14 cellular contexts compared by ENCODE assay signal in the genomic region with DNA sequence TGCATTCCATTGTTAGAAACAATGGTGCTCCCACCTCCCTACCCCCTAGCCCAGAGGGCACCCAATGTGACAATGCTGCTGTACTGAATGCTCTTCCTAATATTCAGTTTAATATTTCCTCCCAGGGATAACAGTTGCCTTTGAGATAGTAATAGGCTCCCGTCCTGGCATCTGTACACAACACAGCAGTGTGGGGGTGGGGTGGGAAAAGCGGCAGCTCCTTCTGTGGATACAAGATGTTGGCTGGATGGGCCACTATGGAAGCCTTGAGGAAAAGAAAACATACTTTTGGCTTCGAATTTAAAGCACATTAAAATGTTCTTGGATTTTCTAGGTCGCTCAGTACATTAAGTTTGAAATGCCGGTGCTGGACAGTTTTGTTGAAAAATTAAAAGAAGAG. TPM values are rescaled to one million over a fixed set of nuclear protein-coding genes. Genes with fewer than 3 reads are reported as not detected.
DNase-seq lines count a peak whose midpoint lies in the region; ATAC-seq and TF ChIP-seq lines count a peak whose summit lies in the region.
"Had no signal": no experiment of that assay in that cellular context is flagged by ENCODE, and none has a peak within 500 bp of the region (broad histone marks: within the 10 kb centered on the region; RNA-seq: fewer than 3 reads in every experiment).

No MANE protein-coding gene starts in this region.

- no peaks in the 10 kb centered on the region for H3K27me3 ChIP-seq in dorsolateral prefrontal cortex
- no peaks in the 10 kb centered on the region for H3K27me3 ChIP-seq in liver (ENCODE audit: control insufficient read depth in 4 of 4, insufficient read depth in 4 of 4, low read length in 3 of 4)
- H3K27me3 ChIP-seq in tibial nerve: no peaks in the 10 kb centered on the region

- TF ChIP-seq RAD21 in liver (IDR thresholded peaks at IDR 0.05): no peak

- no peaks in the 10 kb centered on the region for H3K9me3 ChIP-seq in liver (ENCODE audit: control insufficient read depth in 4 of 4, low read length in 3 of 4)
- no peaks in the 10 kb centered on the region for H3K9me3 ChIP-seq in tibial nerve

- 69% methylated on average over 5 of the region's 5 CpGs for WGBS in liver
- 33 to 45% methylated on average over 5 of the region's 5 CpGs for WGBS in tibial nerve, 2 donors

- H3K27ac ChIP-seq in dorsolateral prefrontal cortex (peak overlapping the region in 57 of 59 donors; percentile 3 to 97 (median 72)), liver (ENCODE audit: low read depth in 1 of 2, low read length in 2 of 2) (peak overlapping the region; percentile 26 to 42), tibial nerve (peak overlapping the region in 3 of 4 donors; percentile 54 to 97 (median 96))
- H3K27ac ChIP-seq: SK-N-MC had no signal

- TF ChIP-seq EP300 in tibial nerve (IDR thresholded peaks at IDR 0.05): no peak

- intact Hi-C loops in dorsolateral prefrontal cortex (cut with DNase I): no loop called here

- H3K36me3 ChIP-seq in liver (ENCODE audit: control insufficient read depth in 4 of 4, insufficient read depth in 3 of 4, low read depth in 1 of 4, low read length in 3 of 4) (no peaks in the 10 kb centered on the region), tibial nerve (peaks cover 0 to 73% (median 0%) of the 10 kb centered on the region in 3 donors)

- TF ChIP-seq CTCF in dorsolateral prefrontal cortex (IDR thresholded peaks at IDR 0.05 in 54 of 56, conservative IDR thresholded peaks at IDR 0.05 in 2 of 56; ENCODE audit: low read depth in 1 of 56, partially characterized antibody in 56 of 56): no peak
- TF ChIP-seq CTCF in liver (IDR thresholded peaks at IDR 0.05; ENCODE audit: low read depth, low read length, missing input control): no peak
- TF ChIP-seq CTCF in tibial nerve (IDR thresholded peaks at IDR 0.05): no peak
- no peak for TF ChIP-seq CTCF in omental fat pad (IDR thresholded peaks at IDR 0.05)

- TF ChIP-seq POLR2A in tibial nerve (IDR thresholded peaks at IDR 0.05): no peak

- H3K4me3 ChIP-seq in dorsolateral prefrontal cortex: no peak overlapping the region
- H3K4me3 ChIP-seq in liver (ENCODE audit: low read depth in 1 of 3, low read length in 3 of 3): no peak overlapping the region
- no peak overlapping the region for H3K4me3 ChIP-seq in tibial nerve
- H3K4me3 ChIP-seq: SK-N-MC had no signal

- peak overlapping the region in 1 of 2 donors; percentile 33 for H3K9ac ChIP-seq in liver (ENCODE audit: low read depth in 1 of 2, low read length in 2 of 2)

- ATAC-seq in omental fat pad (ENCODE audit: low FRiP score): no peak
- ATAC-seq in HG03469 (IDR thresholded peaks at IDR 0.05; ENCODE audit: unreplicated experiment): no peak
- ATAC-seq: effector memory CD8-positive, alpha-beta T cell had no signal

- DNase-seq in dorsolateral prefrontal cortex (peak in 3 of 10 donors; percentile 25 to 53 (median 52)), tibial nerve (ENCODE audit: low spot score in 2 of 2) (peak in 1 of 2 donors; percentile 25), omental fat pad (ENCODE audit: low spot score) (no peak), NCI-H2171 (lab: John Stamatoyannopoulos, UW) (no peak)
- DNase-seq: activated effector memory CD4-positive, alpha-beta T cell treated with anti-CD3 and anti-CD28 coated beads, Interleukin-2, amount 50 U/mL, for 16 hours; DMS53; effector memory CD8-positive, alpha-beta T cell; HFFc6; Kasumi-1; NCI-H146; stimulated activated CD4-positive, alpha-beta T cell treated with anti-CD3 and anti-CD28 coated beads, Interleukin-1b, Interleukin-23, amount 100 ng/mL, for 48 hours had no signal

- peaks cover 44 to 66% (median 51%) of the 10 kb centered on the region in 4 donors for H3K4me1 ChIP-seq in liver (ENCODE audit: control insufficient read depth in 4 of 4, insufficient read depth in 4 of 4, low read length in 3 of 4)
- H3K4me1 ChIP-seq in tibial nerve: peaks cover 0 to 78% (median 38%) of the 10 kb centered on the region in 4 donors

TF ChIP-seq in liver, 16 proteins besides CTCF, POLR2A, EP300 and RAD21:
- TF ChIP-seq HNF4G (IDR thresholded peaks at IDR 0.05) (no peak), RXRA (IDR thresholded peaks at IDR 0.05) (no peak), JUND (IDR thresholded peaks at IDR 0.05) (no peak), YY1 (IDR thresholded peaks at IDR 0.05) (no peak), FOXA1 (IDR thresholded peaks at IDR 0.05) (no peak), FOXA2 (IDR thresholded peaks at IDR 0.05) (no peak), TAF1 (conservative IDR thresholded peaks at IDR 0.05) (no peak), HNF4A (conservative IDR thresholded peaks at IDR 0.05) (no peak)
- TF ChIP-seq, protein P1, sequence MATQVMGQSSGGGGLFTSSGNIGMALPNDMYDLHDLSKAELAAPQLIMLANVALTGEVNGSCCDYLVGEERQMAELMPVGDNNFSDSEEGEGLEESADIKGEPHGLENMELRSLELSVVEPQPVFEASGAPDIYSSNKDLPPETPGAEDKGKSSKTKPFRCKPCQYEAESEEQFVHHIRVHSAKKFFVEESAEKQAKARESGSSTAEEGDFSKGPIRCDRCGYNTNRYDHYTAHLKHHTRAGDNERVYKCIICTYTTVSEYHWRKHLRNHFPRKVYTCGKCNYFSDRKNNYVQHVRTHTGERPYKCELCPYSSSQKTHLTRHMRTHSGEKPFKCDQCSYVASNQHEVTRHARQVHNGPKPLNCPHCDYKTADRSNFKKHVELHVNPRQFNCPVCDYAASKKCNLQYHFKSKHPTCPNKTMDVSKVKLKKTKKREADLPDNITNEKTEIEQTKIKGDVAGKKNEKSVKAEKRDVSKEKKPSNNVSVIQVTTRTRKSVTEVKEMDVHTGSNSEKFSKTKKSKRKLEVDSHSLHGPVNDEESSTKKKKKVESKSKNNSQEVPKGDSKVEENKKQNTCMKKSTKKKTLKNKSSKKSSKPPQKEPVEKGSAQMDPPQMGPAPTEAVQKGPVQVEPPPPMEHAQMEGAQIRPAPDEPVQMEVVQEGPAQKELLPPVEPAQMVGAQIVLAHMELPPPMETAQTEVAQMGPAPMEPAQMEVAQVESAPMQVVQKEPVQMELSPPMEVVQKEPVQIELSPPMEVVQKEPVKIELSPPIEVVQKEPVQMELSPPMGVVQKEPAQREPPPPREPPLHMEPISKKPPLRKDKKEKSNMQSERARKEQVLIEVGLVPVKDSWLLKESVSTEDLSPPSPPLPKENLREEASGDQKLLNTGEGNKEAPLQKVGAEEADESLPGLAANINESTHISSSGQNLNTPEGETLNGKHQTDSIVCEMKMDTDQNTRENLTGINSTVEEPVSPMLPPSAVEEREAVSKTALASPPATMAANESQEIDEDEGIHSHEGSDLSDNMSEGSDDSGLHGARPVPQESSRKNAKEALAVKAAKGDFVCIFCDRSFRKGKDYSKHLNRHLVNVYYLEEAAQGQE (IDR thresholded peaks at IDR 0.05): no peak
- TF ChIP-seq, protein P2, sequence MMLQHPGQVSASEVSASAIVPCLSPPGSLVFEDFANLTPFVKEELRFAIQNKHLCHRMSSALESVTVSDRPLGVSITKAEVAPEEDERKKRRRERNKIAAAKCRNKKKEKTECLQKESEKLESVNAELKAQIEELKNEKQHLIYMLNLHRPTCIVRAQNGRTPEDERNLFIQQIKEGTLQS (IDR thresholded peaks at IDR 0.05): no peak

RNA-seq across cellular contexts. Expression of gene ZNF22, which starts 9.2 kb away (rescaled TPM):
- total RNA-seq in dorsolateral prefrontal cortex: 10 to 100 TPM in 117 of 120 experiments, 1 to 10 TPM in 3; 9.2 to 20.9 (median 14.1) TPM
- total RNA-seq in liver: 10 to 100 TPM; 19.3 to 22.6 TPM
- 10 to 100 TPM; 10.3 to 21.3 TPM for polyA plus RNA-seq in liver
- 10 to 100 TPM; 23.4 to 30.2 (median 26.0) TPM for total RNA-seq in tibial nerve
- 10 to 100 TPM; 25.9 to 51.7 (median 37.7) TPM for total RNA-seq in omental fat pad

RNA-seq across cellular contexts. Expression of gene DEPP1, which starts 13.0 kb away (rescaled TPM):
- total RNA-seq in dorsolateral prefrontal cortex (100 to 1,000 TPM in 23 of 120 experiments, 10 to 100 TPM in 91, 1 to 10 TPM in 6; 8.1 to 234 (median 44.3) TPM), liver (10 to 100 TPM; 10.7 to 33.4 TPM), tibial nerve (1,000 to 10,000 TPM in 1 of 4 donors, 100 to 1,000 TPM in 3; 530 to 1,439 (median 798) TPM), omental fat pad (100 to 1,000 TPM; 181 to 740 (median 276) TPM)
- polyA plus RNA-seq in liver: 10 to 100 TPM; 33.5 to 79.3 TPM

RNA-seq across cellular contexts. Expression of gene RASSF4, which starts 32.0 kb away (rescaled TPM):
- total RNA-seq in dorsolateral prefrontal cortex (100 to 1,000 TPM in 81 of 120 experiments, 10 to 100 TPM in 39; 54.6 to 175 (median 111) TPM), liver (10 to 100 TPM in 1 of 2 donors, 1 to 10 TPM in 1; 8.2 to 26.9 TPM), tibial nerve (100 to 1,000 TPM; 153 to 275 (median 185) TPM), omental fat pad (100 to 1,000 TPM in 3 of 4 donors, 10 to 100 TPM in 1; 75.1 to 229 (median 142) TPM)
- polyA plus RNA-seq in liver: 10 to 100 TPM; 12.4 to 12.5 TPM

Comparison
In these comparisons a context has a peak if more than half of its experiments do, and no peak if none do; other contexts are left out.
1. H3K27ac ChIP-seq: peak in every context shown above with its lines; median percentile 96 in tibial nerve; 72 in dorsolateral prefrontal cortex; 34 in liver.